ENCODE assay signal across 8 cellular contexts in genomic region chr6:56540950-56541600, GRCh38.
DNase-seq lines count a peak whose midpoint lies in the region; ATAC-seq and TF ChIP-seq lines count a peak whose summit lies in the region.

No MANE protein-coding gene starts in this region.

- CTCF ChIA-PET in AG04450 (lab: Charles Lee) (interaction anchor here (0.6 to 2.0 kb wide), 5 partner anchors 10 to 362 kb away, joined by 3 to 10 read pairs (median 8); no protein-coding TSS in a partner anchor), mammary epithelial cell (lab: Charles Lee; ENCODE audit: low non-redundant PET) (interaction anchor here (1.6 kb wide), 1 partner anchor 171 kb away, joined by 6 read pairs; no protein-coding TSS in a partner anchor)
- CTCF ChIA-PET in CD4-positive, alpha-beta memory T cell (lab: Charles Lee; ENCODE audit: partially characterized antibody) = interaction anchor here (1.2 to 1.9 kb wide), 3 partner anchors 11 to 69 kb away, joined by 3 to 9 read pairs (median 3); no protein-coding TSS in a partner anchor

- H3K9me2 ChIP-seq in MM.1S (replicated peaks; ENCODE audit: insufficient read depth, low read length) = no peaks in the 10 kb centered on the region

- H3K36me3 ChIP-seq in MM.1S (replicated peaks; ENCODE audit: insufficient read depth, low read length) (no peaks in the 10 kb centered on the region), mammary epithelial cell (ENCODE audit: insufficient read depth, low read length) (peaks cover 4% of the 10 kb centered on the region)
- H3K36me3 ChIP-seq in CD4-positive, alpha-beta memory T cell (ENCODE audit: insufficient read depth, low read length) = no peaks in the 10 kb centered on the region

- H3K23me2 ChIP-seq in H9 (ENCODE audit: insufficient read length, low read depth, low read length, poor library complexity, severe bottlenecking) = no peaks in the 10 kb centered on the region

- no peak overlapping the region for H3T11ph ChIP-seq in H9 (ENCODE audit: low read length)

- no TSS peak for BruUV-seq in mammary epithelial cell (replicated peaks; lab: Mats Ljungman, UMichigan)

- DNase-seq in AG04450 (ENCODE audit: low read depth, low spot score) = no peak
- no peak for DNase-seq in MM.1S
- no peak for DNase-seq in mammary epithelial cell
- peak; percentile 46 for DNase-seq in midbrain (lab: John Stamatoyannopoulos, UW)
- no peak for DNase-seq in CD4-positive, alpha-beta memory T cell
- no peak for DNase-seq in activated T-cell treated with anti-CD3 and anti-CD28 coated beads, Interleukin-2, amount 50 U/mL, for 24 hours
- no peak for DNase-seq in H9

- no peak overlapping the region for H4K91ac ChIP-seq in H9 (ENCODE audit: insufficient read length, low read depth, low read length)

- ATAC-seq in HG03039 (IDR thresholded peaks at IDR 0.05; ENCODE audit: unreplicated experiment) = no peak

- no peak overlapping the region for H3K23ac ChIP-seq in H9 (ENCODE audit: insufficient read length, low read depth, low read length)

- H4K5ac ChIP-seq in H9 (ENCODE audit: insufficient read length, low read depth, low read length) = no peak overlapping the region

- H3K36me3 Mint-ChIP-seq in CD4-positive, alpha-beta memory T cell = no peaks in the 10 kb centered on the region
- H3K36me3 Mint-ChIP-seq in activated T-cell treated with anti-CD3 and anti-CD28 coated beads, Interleukin-2, amount 50 U/mL, for 24 hours (ENCODE audit: low read depth) = no peaks in the 10 kb centered on the region
- peaks cover 0 to 5% (median under 1%) of the 10 kb centered on the region in 3 experiments; a peak in 3 of 7 replicates for H3K36me3 Mint-ChIP-seq in H9 (ENCODE audit: insufficient read depth in 1 of 3, low read depth in 3 of 3)

- no peaks in the 10 kb centered on the region for H3K9me3 Mint-ChIP-seq in CD4-positive, alpha-beta memory T cell
- H3K9me3 Mint-ChIP-seq in activated T-cell treated with anti-CD3 and anti-CD28 coated beads, Interleukin-2, amount 50 U/mL, for 24 hours = no peaks in the 10 kb centered on the region
- no peaks in the 10 kb centered on the region for H3K9me3 Mint-ChIP-seq in H9

- H3K9ac ChIP-seq in MM.1S (ENCODE audit: low read length) = no peak overlapping the region
- peak overlapping the region; percentile 88 for H3K9ac ChIP-seq in mammary epithelial cell (ENCODE audit: insufficient read depth, low read length)
- H3K9ac ChIP-seq in H9 (ENCODE audit: extremely low read depth, insufficient read length, low read length) = no peak overlapping the region

- TF ChIP-seq CTCF in AG04450 (IDR thresholded peaks at IDR 0.05; ENCODE audit: low read depth, low read length) = no peak
- no peak for TF ChIP-seq CTCF in MM.1S (IDR thresholded peaks at IDR 0.05; ENCODE audit: low read length)
- TF ChIP-seq CTCF in mammary epithelial cell (conservative IDR thresholded peaks at IDR 0.05 in 1 of 2, IDR thresholded peaks at IDR 0.05 in 1 of 2; ENCODE audit: extremely low read depth in 1 of 2, insufficient read depth in 1 of 2, low read depth in 1 of 2, low read length in 2 of 2) = no peak
- TF ChIP-seq CTCF in H9 (conservative IDR thresholded peaks at IDR 0.05) = no peak

- in situ Hi-C loops in mammary epithelial cell (cut with MboI; ENCODE audit: low sequenced_read_pairs in 2 of 2) = no loop called here

- no peaks in the 10 kb centered on the region for H3K27me3 ChIP-seq in AG04450 (ENCODE audit: control insufficient read depth, insufficient read depth, low read length)
- H3K27me3 ChIP-seq in MM.1S (replicated peaks; ENCODE audit: insufficient read depth, low read length) = no peaks in the 10 kb centered on the region
- no peaks in the 10 kb centered on the region for H3K27me3 ChIP-seq in mammary epithelial cell (ENCODE audit: insufficient read depth, low read length)
- H3K27me3 ChIP-seq in CD4-positive, alpha-beta memory T cell (ENCODE audit: insufficient read depth, low read length) = no peaks in the 10 kb centered on the region
- H3K27me3 ChIP-seq in H9 (ENCODE audit: insufficient read depth, low read length) = no peaks in the 10 kb centered on the region

- dilution Hi-C loops in mammary epithelial cell (cut with HindIII; ENCODE audit: low sequenced_read_pairs) = no loop called here

- H3K56ac ChIP-seq in H9 (ENCODE audit: insufficient read length, low read depth, low read length) = no peak overlapping the region

- no peaks in the 10 kb centered on the region for H3K79me1 ChIP-seq in H9 (ENCODE audit: insufficient read depth, low read depth, low read length, poor library complexity, severe bottlenecking)

- H3K9me3 ChIP-seq in AG04450 (ENCODE audit: control insufficient read depth, insufficient read depth, low read length) = no peaks in the 10 kb centered on the region
- no peaks in the 10 kb centered on the region for H3K9me3 ChIP-seq in MM.1S (replicated peaks; ENCODE audit: insufficient read depth, low read length)
- no peaks in the 10 kb centered on the region for H3K9me3 ChIP-seq in mammary epithelial cell (replicated peaks; ENCODE audit: insufficient read depth, low read length)
- no peaks in the 10 kb centered on the region for H3K9me3 ChIP-seq in CD4-positive, alpha-beta memory T cell (ENCODE audit: control insufficient read depth in 1 of 2, low read length in 2 of 2)
- H3K9me3 ChIP-seq in H9 (ENCODE audit: control insufficient read depth, low read depth, low read length) = no peaks in the 10 kb centered on the region

- no peak overlapping the region for H3K4me3 Mint-ChIP-seq in CD4-positive, alpha-beta memory T cell
- H3K4me3 Mint-ChIP-seq in activated T-cell treated with anti-CD3 and anti-CD28 coated beads, Interleukin-2, amount 50 U/mL, for 24 hours = no peak overlapping the region
- H3K4me3 Mint-ChIP-seq in H9 = no peak overlapping the region

- H3K4me3 ChIP-seq in AG04450 (ENCODE audit: low read depth, low read length) (peak overlapping the region; percentile 68), MM.1S (ENCODE audit: low read length) (peak overlapping the region; percentile 65; the same call in 1 of the 2 replicates), mammary epithelial cell (replicated peaks in 1 of 3; ENCODE audit: insufficient read depth in 1 of 3, low read depth in 2 of 3, low read length in 3 of 3) (peak overlapping the region; percentile 55 to 64 (median 59))
- H3K4me3 ChIP-seq in CD4-positive, alpha-beta memory T cell (ENCODE audit: low read length in 2 of 2) = no peak overlapping the region

- no peak overlapping the region for H2AFZ ChIP-seq in MM.1S (ENCODE audit: low read length)
- peak overlapping the region; percentile 61 for H2AFZ ChIP-seq in mammary epithelial cell (ENCODE audit: low read depth, low read length)
- no peak overlapping the region for H2AFZ ChIP-seq in H9 (ENCODE audit: low read length)

- H3K79me2 ChIP-seq in MM.1S (ENCODE audit: low read length) = peaks cover 41% of the 10 kb centered on the region
- H3K79me2 ChIP-seq in mammary epithelial cell (ENCODE audit: insufficient read depth, low read length) = peaks cover 70% of the 10 kb centered on the region
- H3K79me2 ChIP-seq in H9 (ENCODE audit: insufficient read depth, low read length) = no peaks in the 10 kb centered on the region

- H2BK12ac ChIP-seq in H9 (ENCODE audit: insufficient read length, low read depth, low read length) = no peak overlapping the region

- WGBS in mammary epithelial cell (ENCODE audit: low coverage, missing lambda C conversion rate) = 0% methylated on average over 7 of the region's 12 CpGs
- WGBS in H9 (ENCODE audit: extremely low coverage, insufficient read length, low lambda C conversion rate) = no CpG with 5 or more reads among the region's 12 CpGs

- peaks cover 9% of the 10 kb centered on the region for H3K4me1 ChIP-seq in MM.1S (ENCODE audit: low read length)
- peaks cover 18% of the 10 kb centered on the region for H3K4me1 ChIP-seq in mammary epithelial cell (ENCODE audit: insufficient read depth, low read length)
- H3K4me1 ChIP-seq in CD4-positive, alpha-beta memory T cell (ENCODE audit: insufficient read depth, low read length) = peaks cover 9% of the 10 kb centered on the region
- H3K4me1 ChIP-seq in H9 (ENCODE audit: insufficient read depth, low read length) = peaks cover 4% of the 10 kb centered on the region; the same call in 1 of the 2 replicates

- intact Hi-C loops in mammary epithelial cell (cut with micrococcal nuclease) = no loop called here
- intact Hi-C loops in CD4-positive, alpha-beta memory T cell (cut with micrococcal nuclease) = no loop called here

- no peak overlapping the region for H2BK120ac ChIP-seq in H9 (ENCODE audit: low read depth, low read length, poor library complexity, severe bottlenecking)

- H4K20me1 ChIP-seq in MM.1S (ENCODE audit: insufficient read depth, low read length) (no peaks in the 10 kb centered on the region), mammary epithelial cell (ENCODE audit: insufficient read depth, low read length) (no peaks in the 10 kb centered on the region), H9 (ENCODE audit: control insufficient read depth, insufficient read depth, insufficient read length) (no peaks in the 10 kb centered on the region)

- H3F3A ChIP-seq in MM.1S (ENCODE audit: insufficient read depth, low read length) = peaks cover 18% of the 10 kb centered on the region

- no peak overlapping the region for H4K8ac ChIP-seq in H9 (replicated peaks; ENCODE audit: insufficient read length, low read depth, low read length)

- H3K18ac ChIP-seq in H9 (ENCODE audit: insufficient read length, low read depth, low read length) = no peak overlapping the region

- H3K27ac Mint-ChIP-seq in CD4-positive, alpha-beta memory T cell = no peak overlapping the region
- no peak overlapping the region for H3K27ac Mint-ChIP-seq in activated T-cell treated with anti-CD3 and anti-CD28 coated beads, Interleukin-2, amount 50 U/mL, for 24 hours
- no peak overlapping the region for H3K27ac Mint-ChIP-seq in H9

- no peak overlapping the region for H2BK15ac ChIP-seq in H9 (ENCODE audit: low read depth, low read length)

- H3K27me3 Mint-ChIP-seq in CD4-positive, alpha-beta memory T cell = no peaks in the 10 kb centered on the region
- H3K27me3 Mint-ChIP-seq in activated T-cell treated with anti-CD3 and anti-CD28 coated beads, Interleukin-2, amount 50 U/mL, for 24 hours = no peaks in the 10 kb centered on the region
- no peaks in the 10 kb centered on the region for H3K27me3 Mint-ChIP-seq in H9 (ENCODE audit: low read depth)

- H3K4me2 ChIP-seq in MM.1S (ENCODE audit: low read depth, low read length) (peak overlapping the region; percentile 84), mammary epithelial cell (ENCODE audit: insufficient read depth, low read depth, low read length) (peak overlapping the region; percentile 91), H9 (ENCODE audit: insufficient read depth, insufficient read length, low read length) (no peak overlapping the region)

- H2BK20ac ChIP-seq in H9 (ENCODE audit: low read depth, low read length, poor library complexity, severe bottlenecking) = no peak overlapping the region

- H3K27ac ChIP-seq in AG04450 (ENCODE audit: low read depth, low read length) = peak overlapping the region; percentile 0
- no peak overlapping the region for H3K27ac ChIP-seq in MM.1S (ENCODE audit: low read length)
- peak overlapping the region; percentile 96 for H3K27ac ChIP-seq in mammary epithelial cell (ENCODE audit: insufficient read depth, low read depth, low read length)
- no peak overlapping the region for H3K27ac ChIP-seq in CD4-positive, alpha-beta memory T cell (ENCODE audit: low read depth, low read length)
- H3K27ac ChIP-seq in H9 (ENCODE audit: insufficient read length, low read depth, low read length) = no peak overlapping the region

- no peak overlapping the region for H3K14ac ChIP-seq in H9 (ENCODE audit: insufficient read depth, low read length)

- no peak overlapping the region for H2AK5ac ChIP-seq in H9 (ENCODE audit: insufficient read length, low read length)

- POLR2A ChIA-PET in AG04450 (lab: Yijun Ruan, JAX) = interaction anchor here (1.0 to 2.1 kb wide), 4 partner anchors 12 to 38 kb away, joined by 3 to 17 read pairs (median 10); no protein-coding TSS in a partner anchor
- POLR2A ChIA-PET in CD4-positive, alpha-beta memory T cell (lab: Charles Lee; ENCODE audit: partially characterized antibody) = no interaction called here

- H2BK5ac ChIP-seq in H9 (ENCODE audit: insufficient read length, low read length) = no peak overlapping the region

- no peaks in the 10 kb centered on the region for H3K4me1 Mint-ChIP-seq in CD4-positive, alpha-beta memory T cell
- no peaks in the 10 kb centered on the region for H3K4me1 Mint-ChIP-seq in activated T-cell treated with anti-CD3 and anti-CD28 coated beads, Interleukin-2, amount 50 U/mL, for 24 hours (ENCODE audit: low read depth)
- H3K4me1 Mint-ChIP-seq in H9 = peaks cover 16% of the 10 kb centered on the region in 2 experiments

- no peak overlapping the region for H3K4ac ChIP-seq in H9 (ENCODE audit: low read depth, low read length)

Comparison
In these comparisons a context has a peak if more than half of its experiments do, and no peak if none do; other contexts are left out.
1. H3K27ac ChIP-seq: peak in AG04450 (single experiment) and mammary epithelial cell (single experiment); none in MM.1S (single experiment), CD4-positive, alpha-beta memory T cell (single experiment) and H9 (single experiment).
2. H3K4me3 ChIP-seq: peak in AG04450 (single experiment), MM.1S (single experiment) and mammary epithelial cell (3 of 3); none in CD4-positive, alpha-beta memory T cell (0 of 2).